In the genomic region with DNA sequence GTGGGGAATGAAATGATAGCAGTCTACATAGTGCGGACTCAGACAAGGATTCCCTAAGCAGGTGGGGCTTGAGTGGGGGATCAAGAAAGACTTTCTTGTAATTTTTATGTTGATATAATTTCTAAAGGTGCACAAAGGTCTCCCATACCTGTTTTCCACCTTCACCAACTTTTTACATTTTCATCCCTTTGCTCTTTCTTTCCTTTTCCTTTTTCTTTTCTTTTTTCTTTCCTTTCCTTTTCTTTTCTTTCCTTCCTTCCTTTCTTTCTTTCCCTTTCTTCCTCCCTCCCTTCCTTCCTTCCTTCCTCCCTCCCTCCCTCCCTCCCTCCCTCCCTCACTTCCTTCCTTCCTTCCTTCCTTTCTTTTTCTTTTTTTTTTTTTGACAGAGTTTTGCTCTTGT, we compare ENCODE assay signal across 8 cellular contexts.
"Had no signal": no experiment of that assay in that cellular context is flagged by ENCODE, and none has a peak within 500 bp of the region (broad histone marks: within the 10 kb centered on the region; RNA-seq: fewer than 3 reads in every experiment).

No MANE protein-coding gene starts in this region.

- H3K4me3 ChIP-seq: GM12878 had no signal

- DNase-seq: GDM1, GF-D8 had no signal

- FAIRE-seq: G401.6, GM12878, GM12891, GM12892, GM18507, GM19239 had no signal

- ATAC-seq: GM12878 had no signal
